Comparison of ENCODE assay signal across 11 cellular contexts in the genomic region with DNA sequence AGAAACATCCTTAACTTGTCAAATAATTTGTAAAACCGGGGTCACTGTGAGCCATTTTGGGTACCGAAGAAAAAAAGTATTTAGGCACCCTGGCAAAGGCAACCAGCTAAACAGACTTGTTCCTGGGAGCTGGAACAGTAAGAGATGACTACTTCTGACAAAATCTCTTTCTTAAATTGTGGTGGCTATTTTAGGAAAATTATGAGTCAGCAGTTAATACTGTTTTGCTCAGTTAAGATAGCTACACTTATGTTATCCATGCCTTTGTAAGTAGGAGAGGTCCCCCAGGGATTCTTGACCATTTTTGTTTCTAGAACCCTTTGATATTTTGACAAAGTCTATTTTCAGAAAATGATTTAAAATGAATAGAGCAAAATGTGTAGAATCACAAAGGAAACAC.
DNase-seq lines count a peak whose midpoint lies in the region; ATAC-seq and TF ChIP-seq lines count a peak whose summit lies in the region.
"Had no signal": no experiment of that assay in that cellular context is flagged by ENCODE, and none has a peak within 500 bp of the region (broad histone marks: within the 10 kb centered on the region; RNA-seq: fewer than 3 reads in every experiment).

No MANE protein-coding gene starts in this region.

- H3K4me1 ChIP-seq in left lung, result no peaks in the 10 kb centered on the region

- no peak for ATAC-seq in effector memory CD8-positive, alpha-beta T cell (replicated peaks)
- ATAC-seq in left lung, result peak; percentile 50
- ATAC-seq in CD4-positive, alpha-beta T cell (ENCODE audit: poor library complexity), result no peak

- no peaks in the 10 kb centered on the region for H3K27me3 Mint-ChIP-seq in effector memory CD8-positive, alpha-beta T cell
- H3K27me3 Mint-ChIP-seq in CD4-positive, alpha-beta T cell, result no peaks in the 10 kb centered on the region

- no peak for TF ChIP-seq CTCF in AG10803 (conservative IDR thresholded peaks at IDR 0.05; ENCODE audit: low read length)
- TF ChIP-seq CTCF in left lung (IDR thresholded peaks at IDR 0.05), result no peak
- TF ChIP-seq CTCF in CD4-positive, alpha-beta T cell (IDR thresholded peaks at IDR 0.05), result no peak

- peak; percentile 62 for DNase-seq in AG10803 (ENCODE audit: low read depth)
- peak; percentile 9 for DNase-seq in NCI-H2227 treated with DMSO at 0.1 percent for 48 hours (lab: John Stamatoyannopoulos, UW)
- DNase-seq in effector memory CD8-positive, alpha-beta T cell, result no peak
- no peak for DNase-seq in left lung
- no peak for DNase-seq in NK-92 treated with Interleukin-12 subunit alpha and Interleukin-12 subunit beta, amount 100 ng/mL, for 24 hours (lab: John Stamatoyannopoulos, UW)
- no peak for DNase-seq in NCI-H1930 (lab: John Stamatoyannopoulos, UW)
- no peak for DNase-seq in HPDE6-E6E7 (ENCODE audit: extremely low spot score)
- DNase-seq in CD4-positive, alpha-beta T cell, result no peak
- DNase-seq: adrenal gland, NCI-H1436 treated with DMSO at 0.1 percent for 48 hours had no signal

- H3K9me3 Mint-ChIP-seq in effector memory CD8-positive, alpha-beta T cell, result no peaks in the 10 kb centered on the region
- no peaks in the 10 kb centered on the region for H3K9me3 Mint-ChIP-seq in CD4-positive, alpha-beta T cell

- H3K27ac Mint-ChIP-seq in effector memory CD8-positive, alpha-beta T cell, result peak overlapping the region; percentile 4 to 59
- H3K27ac Mint-ChIP-seq in CD4-positive, alpha-beta T cell, result no peak overlapping the region

- H3K27ac ChIP-seq in left lung, result no peak overlapping the region
- no peak overlapping the region for H3K27ac ChIP-seq in CD4-positive, alpha-beta T cell (ENCODE audit: low read depth, low read length)
- H3K27ac ChIP-seq: tibial nerve had no signal

- no peaks in the 10 kb centered on the region for H3K9me3 ChIP-seq in left lung
- no peaks in the 10 kb centered on the region for H3K9me3 ChIP-seq in CD4-positive, alpha-beta T cell (ENCODE audit: control insufficient read depth, low read length)
- H3K9me3 ChIP-seq: adrenal gland, tibial nerve had no signal

- peaks cover 4 to 35% of the 10 kb centered on the region in 2 donors for H3K4me1 Mint-ChIP-seq in effector memory CD8-positive, alpha-beta T cell (ENCODE audit: low read depth in 2 of 2)
- peaks cover 26% of the 10 kb centered on the region for H3K4me1 Mint-ChIP-seq in CD4-positive, alpha-beta T cell (ENCODE audit: low read depth)

- peaks cover 28% of the 10 kb centered on the region for H3K36me3 Mint-ChIP-seq in effector memory CD8-positive, alpha-beta T cell (ENCODE audit: insufficient read depth)
- peaks cover 73% of the 10 kb centered on the region for H3K36me3 Mint-ChIP-seq in CD4-positive, alpha-beta T cell (ENCODE audit: low read depth)

- POLR2A ChIA-PET in CD4-positive, alpha-beta T cell (lab: Charles Lee), result no interaction called here

- H3K4me3 ChIP-seq in AG10803 (ENCODE audit: low read length) (no peak overlapping the region), left lung (no peak overlapping the region)
- H3K4me3 ChIP-seq: adrenal gland, tibial nerve had no signal

- intact Hi-C loops in left lung (cut with DNase I), result no loop called here
- intact Hi-C loops in CD4-positive, alpha-beta T cell (cut with DNase I, micrococcal nuclease), result no loop called here

- CTCF ChIA-PET in CD4-positive, alpha-beta T cell (lab: Charles Lee), result no interaction called here

- peaks cover 0 to 12% of the 10 kb centered on the region in 2 donors for H3K36me3 ChIP-seq in left lung
- H3K36me3 ChIP-seq: adrenal gland had no signal

- no peak overlapping the region for H3K4me3 Mint-ChIP-seq in effector memory CD8-positive, alpha-beta T cell
- H3K4me3 Mint-ChIP-seq in CD4-positive, alpha-beta T cell, result no peak overlapping the region

- no peaks in the 10 kb centered on the region for H3K27me3 ChIP-seq in left lung
- no peaks in the 10 kb centered on the region for H3K27me3 ChIP-seq in CD4-positive, alpha-beta T cell (ENCODE audit: control insufficient read depth, insufficient read depth, low read length)
- H3K27me3 ChIP-seq: adrenal gland, tibial nerve had no signal

Comparison
In these comparisons a context has a peak if more than half of its experiments do, and no peak if none do; other contexts are left out.
1. DNase-seq: peak in AG10803 (single experiment) and NCI-H2227 treated with DMSO at 0.1 percent for 48 hours (single experiment); none in effector memory CD8-positive, alpha-beta T cell (0 of 3), left lung (0 of 2), NK-92 treated with Interleukin-12 subunit alpha and Interleukin-12 subunit beta, amount 100 ng/mL, for 24 hours (single experiment), NCI-H1930 (0 of 2), HPDE6-E6E7 (single experiment) and CD4-positive, alpha-beta T cell (0 of 10).